In genomic region chr9:96048954-96049831, GRCh38 we compare ENCODE assay signal across 11 cellular contexts.
DNase-seq lines count a peak whose midpoint lies in the region; ATAC-seq and TF ChIP-seq lines count a peak whose summit lies in the region.
"Had no signal": no experiment of that assay in that cellular context is flagged by ENCODE, and none has a peak within 500 bp of the region (broad histone marks: within the 10 kb centered on the region; RNA-seq: fewer than 3 reads in every experiment).

No MANE protein-coding gene starts in this region.

- H3K27ac ChIP-seq in ascending aorta = peak overlapping the region; percentile 85 to 88
- peak overlapping the region; percentile 46 to 61 for H3K27ac ChIP-seq in right atrium auricular region
- no peak overlapping the region for H3K27ac ChIP-seq in neuronal stem cell (replicated peaks; ENCODE audit: low read length)
- peak overlapping the region; percentile 83 to 85 for H3K27ac ChIP-seq in testis
- H3K27ac ChIP-seq: lower lobe of right lung had no signal

- intact Hi-C loops in ascending aorta (cut with DNase I) = loop anchor here (2.0 to 5.0 kb wide), 2 partner anchors 18 to 172 kb away; partner anchors contain the start of gene ERCC6L2
- intact Hi-C loops in testis (cut with DNase I; ENCODE audit: low total_unique reads) = no loop called here

- WGBS in neuronal stem cell (ENCODE audit: extremely low coverage in 2 of 2, insufficient read length in 2 of 2, insufficient replicate concordance in 1 of 2), 2 donors = no CpG with 5 or more reads among the region's 39 CpGs
- WGBS in testis, 2 donors = 47 to 53% methylated on average over 8 to 39 of the region's 39 CpGs

- H2BK120ac ChIP-seq in neuronal stem cell (ENCODE audit: low read depth, low read length) = no peak overlapping the region

- H3K4me3 ChIP-seq in ascending aorta (peak overlapping the region; percentile 14 to 51), right atrium auricular region (peak overlapping the region in 1 of 2 donors; percentile 14), neuronal stem cell (ENCODE audit: low read length in 2 of 2) (no peak overlapping the region), testis (peak overlapping the region; percentile 8 to 27)
- H3K4me3 ChIP-seq: lower lobe of right lung had no signal

- H3K36me3 ChIP-seq in ascending aorta (no peaks in the 10 kb centered on the region), right atrium auricular region (no peaks in the 10 kb centered on the region), neuronal stem cell (replicated peaks in 1 of 2; ENCODE audit: control insufficient read depth in 2 of 2, insufficient read depth in 2 of 2, low read length in 2 of 2) (no peaks in the 10 kb centered on the region), testis (ENCODE audit: low read depth, missing control alignments) (no peaks in the 10 kb centered on the region)
- H3K36me3 ChIP-seq: lower lobe of right lung had no signal

- H3K27me3 ChIP-seq in ascending aorta = no peaks in the 10 kb centered on the region
- H3K27me3 ChIP-seq in right atrium auricular region = no peaks in the 10 kb centered on the region
- no peaks in the 10 kb centered on the region for H3K27me3 ChIP-seq in neuronal stem cell (ENCODE audit: control insufficient read depth in 3 of 3, insufficient read depth in 3 of 3, low read depth in 1 of 3, low read length in 3 of 3)
- H3K27me3 ChIP-seq in testis = no peaks in the 10 kb centered on the region

- TF ChIP-seq CTCF in ascending aorta (IDR thresholded peaks at IDR 0.05) = no peak
- no peak for TF ChIP-seq CTCF in right atrium auricular region (IDR thresholded peaks at IDR 0.05)
- TF ChIP-seq CTCF in testis (IDR thresholded peaks at IDR 0.05) = no peak

- ATAC-seq in HG03432 (IDR thresholded peaks at IDR 0.05; ENCODE audit: unreplicated experiment) = no peak
- ATAC-seq: SK-N-SH treated with all-trans-retinoic acid at 6 μM for 48 hours had no signal

- peak overlapping the region; percentile 86 for H3K18ac ChIP-seq in neuronal stem cell (ENCODE audit: low read length)

- no peaks in the 10 kb centered on the region for H3K79me1 ChIP-seq in neuronal stem cell (ENCODE audit: low read depth, low read length)

- no peak overlapping the region for H3K4me2 ChIP-seq in neuronal stem cell (ENCODE audit: insufficient read depth, low read length, poor library complexity, severe bottlenecking)

- no peak overlapping the region for H3K14ac ChIP-seq in neuronal stem cell (ENCODE audit: low read length)

- H2BK15ac ChIP-seq in neuronal stem cell (ENCODE audit: low read length) = peak overlapping the region; percentile 41

- H2BK12ac ChIP-seq in neuronal stem cell (ENCODE audit: low read length) = no peak overlapping the region

- no peak overlapping the region for H3K4ac ChIP-seq in neuronal stem cell (ENCODE audit: low read length)

- H3K4me1 ChIP-seq in ascending aorta (peaks cover 4 to 21% of the 10 kb centered on the region in 2 donors), right atrium auricular region (peaks cover 0 to 8% of the 10 kb centered on the region in 2 donors), neuronal stem cell (ENCODE audit: control insufficient read depth in 2 of 2, insufficient read depth in 1 of 2, low read depth in 1 of 2, low read length in 2 of 2) (peaks cover 24 to 26% of the 10 kb centered on the region in 2 donors), testis (peaks cover 37% of the 10 kb centered on the region)
- H3K4me1 ChIP-seq: lower lobe of right lung had no signal

- H2AFZ ChIP-seq in neuronal stem cell (ENCODE audit: low read length) = peak overlapping the region; percentile 83

- no peak for TF ChIP-seq POLR2A in testis (IDR thresholded peaks at IDR 0.05)

- no peak overlapping the region for H4K91ac ChIP-seq in neuronal stem cell (ENCODE audit: low read depth, low read length, poor library complexity)

- DNase-seq in ascending aorta (ENCODE audit: low spot score in 2 of 2) (peak; percentile 47 to 89), right atrium auricular region (ENCODE audit: low spot score) (no peak), neuronal stem cell (ENCODE audit: low spot score) (no peak), testis (peak; percentile 23), DMS53 (lab: John Stamatoyannopoulos, UW) (no peak)
- no peak for DNase-seq in activated CD4-positive, CD25-positive, alpha-beta regulatory T cell treated with anti-CD3 and anti-CD28 coated beads, Interleukin-2, amount 50 U/mL, for 72 hours
- no peak for DNase-seq in central memory CD4-positive, alpha-beta T cell
- DNase-seq: lower lobe of right lung; stimulated activated CD4-positive, alpha-beta T cell treated with anti-CD3 and anti-CD28 coated beads, Interleukin-4, amount 100 ng/mL, for 24 hours had no signal

- H3K9ac ChIP-seq in neuronal stem cell (ENCODE audit: low read depth, low read length, poor library complexity) = no peak overlapping the region

- H3K23ac ChIP-seq in neuronal stem cell (ENCODE audit: low read depth, low read length, poor library complexity) = no peak overlapping the region

- H2AK5ac ChIP-seq in neuronal stem cell (ENCODE audit: low read depth, low read length) = peak overlapping the region; percentile 78

- no peak overlapping the region for H2BK5ac ChIP-seq in neuronal stem cell (ENCODE audit: low read length)

- H3K9me3 ChIP-seq in ascending aorta = no peaks in the 10 kb centered on the region
- H3K9me3 ChIP-seq in right atrium auricular region = no peaks in the 10 kb centered on the region
- peaks cover 2 to 3% of the 10 kb centered on the region in 2 donors for H3K9me3 ChIP-seq in neuronal stem cell (replicated peaks in 1 of 2; ENCODE audit: control insufficient read depth in 2 of 2, insufficient read depth in 1 of 2, low read depth in 1 of 2, low read length in 2 of 2)
- no peaks in the 10 kb centered on the region for H3K9me3 ChIP-seq in testis
- H3K9me3 ChIP-seq: lower lobe of right lung had no signal

- H4K8ac ChIP-seq in neuronal stem cell (ENCODE audit: low read depth, low read length) = no peak overlapping the region

Comparison
In these comparisons a context has a peak if more than half of its experiments do, and no peak if none do; other contexts are left out.
1. DNase-seq: peak in ascending aorta (2 of 2) and testis (single experiment); none in right atrium auricular region (single experiment), neuronal stem cell (single experiment), DMS53 (single experiment), activated CD4-positive, CD25-positive, alpha-beta regulatory T cell treated with anti-CD3 and anti-CD28 coated beads, Interleukin-2, amount 50 U/mL, for 72 hours (single experiment) and central memory CD4-positive, alpha-beta T cell (single experiment).
2. H3K4me3 ChIP-seq: peak in ascending aorta (2 of 2) and testis (2 of 2); none in neuronal stem cell (0 of 2).